In the genomic region with DNA sequence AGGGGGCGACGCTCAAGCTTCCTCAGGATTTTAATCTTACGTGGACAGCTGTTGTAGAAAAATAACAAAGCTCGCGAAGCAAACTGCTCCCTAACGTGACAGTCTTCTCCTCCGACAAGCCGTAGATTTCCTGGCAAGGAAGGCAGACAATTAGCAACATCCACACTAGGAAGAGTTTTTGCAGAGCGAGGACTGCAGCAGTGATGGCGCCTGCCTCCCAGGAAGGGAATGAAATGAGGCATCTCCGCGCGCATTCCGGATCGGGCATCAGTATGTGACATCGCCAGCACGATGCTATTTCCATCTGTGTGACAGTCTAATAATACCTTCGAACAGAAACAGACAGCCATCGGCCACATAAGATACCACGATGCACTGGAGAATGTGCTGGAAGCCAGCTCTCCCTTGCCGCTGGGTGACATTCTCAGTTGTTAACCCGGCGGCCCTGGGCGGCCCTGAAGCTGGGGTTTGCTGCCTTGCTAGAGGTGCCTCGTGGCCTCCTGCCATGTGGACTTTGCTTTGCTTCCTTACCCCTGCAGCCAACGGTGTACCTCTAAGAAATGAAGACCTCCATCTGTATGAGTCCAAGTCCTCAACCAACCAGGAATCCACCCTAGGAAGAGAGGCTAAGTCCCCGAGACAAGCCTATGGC, we compare ENCODE assay signal across 3 cellular contexts.
TF ChIP-seq lines count a peak whose summit lies in the region.

No MANE protein-coding gene starts in this region.

TF ChIP-seq in IMR-90, 13 proteins besides CTCF, POLR2A, EP300 and RAD21:
- TF ChIP-seq, protein P1, sequence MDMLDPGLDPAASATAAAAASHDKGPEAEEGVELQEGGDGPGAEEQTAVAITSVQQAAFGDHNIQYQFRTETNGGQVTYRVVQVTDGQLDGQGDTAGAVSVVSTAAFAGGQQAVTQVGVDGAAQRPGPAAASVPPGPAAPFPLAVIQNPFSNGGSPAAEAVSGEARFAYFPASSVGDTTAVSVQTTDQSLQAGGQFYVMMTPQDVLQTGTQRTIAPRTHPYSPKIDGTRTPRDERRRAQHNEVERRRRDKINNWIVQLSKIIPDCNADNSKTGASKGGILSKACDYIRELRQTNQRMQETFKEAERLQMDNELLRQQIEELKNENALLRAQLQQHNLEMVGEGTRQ (IDR thresholded peaks at IDR 0.05; ENCODE audit: low read depth, low read length), result no peak
- TF ChIP-seq MAFK (IDR thresholded peaks at IDR 0.05; ENCODE audit: low read depth, low read length) (no peak), MXI1 (IDR thresholded peaks at IDR 0.05; ENCODE audit: borderline replicate concordance, low read depth, low read length) (no peak), NFE2L2 (IDR thresholded peaks at IDR 0.05; ENCODE audit: low read depth, low read length) (no peak), CEBPB (IDR thresholded peaks at IDR 0.05; ENCODE audit: low read depth, low read length) (no peak), RCOR1 (IDR thresholded peaks at IDR 0.05; ENCODE audit: insufficient replicate concordance, low read length) (no peak), BHLHE40 (IDR thresholded peaks at IDR 0.05; ENCODE audit: low read depth, low read length) (no peak), RFX5 (IDR thresholded peaks at IDR 0.05; ENCODE audit: low read depth, low read length) (no peak), FOS (IDR thresholded peaks at IDR 0.05; ENCODE audit: low read depth, low read length) (no peak), CHD1 (IDR thresholded peaks at IDR 0.05; ENCODE audit: low read depth, low read length) (no peak), SMC3 (IDR thresholded peaks at IDR 0.05; ENCODE audit: low read depth, low read length) (no peak), MAZ (IDR thresholded peaks at IDR 0.05; ENCODE audit: borderline replicate concordance, low read depth, low read length) (no peak)
- TF ChIP-seq, protein P2, sequence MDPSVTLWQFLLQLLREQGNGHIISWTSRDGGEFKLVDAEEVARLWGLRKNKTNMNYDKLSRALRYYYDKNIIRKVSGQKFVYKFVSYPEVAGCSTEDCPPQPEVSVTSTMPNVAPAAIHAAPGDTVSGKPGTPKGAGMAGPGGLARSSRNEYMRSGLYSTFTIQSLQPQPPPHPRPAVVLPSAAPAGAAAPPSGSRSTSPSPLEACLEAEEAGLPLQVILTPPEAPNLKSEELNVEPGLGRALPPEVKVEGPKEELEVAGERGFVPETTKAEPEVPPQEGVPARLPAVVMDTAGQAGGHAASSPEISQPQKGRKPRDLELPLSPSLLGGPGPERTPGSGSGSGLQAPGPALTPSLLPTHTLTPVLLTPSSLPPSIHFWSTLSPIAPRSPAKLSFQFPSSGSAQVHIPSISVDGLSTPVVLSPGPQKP (IDR thresholded peaks at IDR 0.05; ENCODE audit: borderline replicate concordance, low read depth, low read length), result no peak

TF ChIP-seq in K562, 482 proteins besides CTCF, POLR2A, EP300 and RAD21:
- TF ChIP-seq RCOR1 (IDR thresholded peaks at IDR 0.05; ENCODE audit: borderline replicate concordance in 1 of 2, low read depth in 2 of 2, low read length in 2 of 2) (no peak), L3MBTL2 (IDR thresholded peaks at IDR 0.05) (peak; percentile 35; the same call in 1 of the 2 replicates)
TF ChIP-seq in K562: peak in this region for 1.

TF ChIP-seq in neural cell, 6 proteins besides CTCF, POLR2A, EP300 and RAD21:
- TF ChIP-seq SMC3 (conservative IDR thresholded peaks at IDR 0.05; ENCODE audit: poor library complexity) (no peak), TAF1 (IDR thresholded peaks at IDR 0.05; ENCODE audit: low read depth) (no peak), MXI1 (conservative IDR thresholded peaks at IDR 0.05; ENCODE audit: poor library complexity, severe bottlenecking) (no peak), POLR2AphosphoS5 (IDR thresholded peaks at IDR 0.05) (peak; percentile 67), EZH2 (IDR thresholded peaks at IDR 0.05; ENCODE audit: borderline replicate concordance, insufficient read depth, low read length, poor library complexity, severe bottlenecking) (no peak)
- TF ChIP-seq, protein P3, sequence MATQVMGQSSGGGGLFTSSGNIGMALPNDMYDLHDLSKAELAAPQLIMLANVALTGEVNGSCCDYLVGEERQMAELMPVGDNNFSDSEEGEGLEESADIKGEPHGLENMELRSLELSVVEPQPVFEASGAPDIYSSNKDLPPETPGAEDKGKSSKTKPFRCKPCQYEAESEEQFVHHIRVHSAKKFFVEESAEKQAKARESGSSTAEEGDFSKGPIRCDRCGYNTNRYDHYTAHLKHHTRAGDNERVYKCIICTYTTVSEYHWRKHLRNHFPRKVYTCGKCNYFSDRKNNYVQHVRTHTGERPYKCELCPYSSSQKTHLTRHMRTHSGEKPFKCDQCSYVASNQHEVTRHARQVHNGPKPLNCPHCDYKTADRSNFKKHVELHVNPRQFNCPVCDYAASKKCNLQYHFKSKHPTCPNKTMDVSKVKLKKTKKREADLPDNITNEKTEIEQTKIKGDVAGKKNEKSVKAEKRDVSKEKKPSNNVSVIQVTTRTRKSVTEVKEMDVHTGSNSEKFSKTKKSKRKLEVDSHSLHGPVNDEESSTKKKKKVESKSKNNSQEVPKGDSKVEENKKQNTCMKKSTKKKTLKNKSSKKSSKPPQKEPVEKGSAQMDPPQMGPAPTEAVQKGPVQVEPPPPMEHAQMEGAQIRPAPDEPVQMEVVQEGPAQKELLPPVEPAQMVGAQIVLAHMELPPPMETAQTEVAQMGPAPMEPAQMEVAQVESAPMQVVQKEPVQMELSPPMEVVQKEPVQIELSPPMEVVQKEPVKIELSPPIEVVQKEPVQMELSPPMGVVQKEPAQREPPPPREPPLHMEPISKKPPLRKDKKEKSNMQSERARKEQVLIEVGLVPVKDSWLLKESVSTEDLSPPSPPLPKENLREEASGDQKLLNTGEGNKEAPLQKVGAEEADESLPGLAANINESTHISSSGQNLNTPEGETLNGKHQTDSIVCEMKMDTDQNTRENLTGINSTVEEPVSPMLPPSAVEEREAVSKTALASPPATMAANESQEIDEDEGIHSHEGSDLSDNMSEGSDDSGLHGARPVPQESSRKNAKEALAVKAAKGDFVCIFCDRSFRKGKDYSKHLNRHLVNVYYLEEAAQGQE (IDR thresholded peaks at IDR 0.05; ENCODE audit: borderline replicate concordance), result peak; percentile 100
